In the genomic region with DNA sequence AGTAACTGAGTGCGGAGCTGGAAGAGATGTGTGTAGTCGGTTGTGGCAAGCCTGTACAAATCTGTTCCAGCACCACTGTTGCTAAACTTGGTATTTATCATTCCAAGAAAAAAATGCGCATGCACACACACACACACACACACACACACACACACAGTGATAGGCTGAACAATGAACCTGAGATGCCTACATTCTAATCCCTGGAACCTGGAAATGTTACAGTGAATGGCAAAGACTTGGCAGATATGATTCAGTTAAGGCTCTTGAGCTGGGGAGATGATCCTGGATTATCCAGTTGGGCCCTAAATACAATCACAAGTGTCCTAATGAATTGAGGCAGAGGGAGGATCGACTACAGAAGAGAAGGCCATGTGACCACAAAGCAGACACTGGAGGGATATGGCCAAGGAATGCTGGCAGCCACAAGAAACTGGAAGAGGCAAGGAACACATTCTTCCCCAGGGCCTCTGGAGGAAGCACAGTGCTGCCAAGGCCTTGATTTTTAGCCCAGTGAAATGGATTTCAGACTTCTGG, we compare ENCODE assay signal across 10 cellular contexts. TPM values are rescaled to one million over a fixed set of nuclear protein-coding genes. Genes with fewer than 3 reads are reported as not detected.
DNase-seq lines count a peak whose midpoint lies in the region; ATAC-seq, FAIRE-seq and TF ChIP-seq lines count a peak whose summit lies in the region.
"Had no signal": no experiment of that assay in that cellular context is flagged by ENCODE, and none has a peak within 500 bp of the region (broad histone marks: within the 10 kb centered on the region; RNA-seq: fewer than 3 reads in every experiment).

No MANE protein-coding gene starts in this region.

- no peak overlapping the region for H3K9ac ChIP-seq in kidney (ENCODE audit: low read length in 2 of 2)

- intact Hi-C loops in left lung (cut with DNase I) (no loop called here), aorta (cut with DNase I) (no loop called here), kidney (cut with DNase I) (no loop called here)

- H3K4me1 ChIP-seq in left lung (peaks cover 0 to 13% of the 10 kb centered on the region in 2 donors), aorta (ENCODE audit: control insufficient read depth in 1 of 2, insufficient read depth in 2 of 2, low read length in 2 of 2) (no peaks in the 10 kb centered on the region), kidney (ENCODE audit: control insufficient read depth in 1 of 2, insufficient read depth in 1 of 2, low read depth in 1 of 2, low read length in 2 of 2) (no peaks in the 10 kb centered on the region)

- no peak for TF ChIP-seq POLR2A in H54 (IDR thresholded peaks at IDR 0.05; ENCODE audit: low read depth, low read length)

- no peak overlapping the region for H3K4me3 ChIP-seq in left lung
- no peak overlapping the region for H3K4me3 ChIP-seq in aorta (ENCODE audit: low read length in 2 of 2)
- H3K4me3 ChIP-seq in kidney (ENCODE audit: low read length in 2 of 2) = no peak overlapping the region

- FAIRE-seq in kidney (lab: Jason Lieb, UNC) (no peak), H54 (lab: Jason Lieb, UNC) (no peak)
- FAIRE-seq: HepG2 had no signal

- DNase-seq in NCI-H82 (lab: John Stamatoyannopoulos, UW) (peak; percentile 95), dermis blood vessel endothelial cell (peak; percentile 17), left lung (peak in 1 of 2 donors; percentile 53), aorta (peak in 1 of 2 donors; percentile 67), kidney (no peak), H54 (ENCODE audit: insufficient read length, low spot score) (no peak), cerebellum (ENCODE audit: low spot score) (no peak)
- DNase-seq: NCI-H187, retina had no signal

- no peaks in the 10 kb centered on the region for H3K36me3 ChIP-seq in left lung
- H3K36me3 ChIP-seq in aorta (ENCODE audit: control insufficient read depth in 1 of 2, insufficient read depth in 2 of 2, low read length in 1 of 2) = no peaks in the 10 kb centered on the region
- H3K36me3 ChIP-seq in kidney (ENCODE audit: control insufficient read depth in 1 of 2, insufficient read depth in 2 of 2, low read length in 2 of 2) = no peaks in the 10 kb centered on the region

- peak; percentile 51 for ATAC-seq in left lung
- peak; percentile 88 for ATAC-seq in aorta (ENCODE audit: low FRiP score)
- ATAC-seq: HepG2 had no signal

- H3K27ac ChIP-seq in left lung = no peak overlapping the region
- peak overlapping the region in 1 of 2 donors; percentile 59 for H3K27ac ChIP-seq in aorta (ENCODE audit: low read depth in 1 of 2, low read length in 2 of 2)
- no peak overlapping the region for H3K27ac ChIP-seq in kidney (ENCODE audit: low read depth in 2 of 2, low read length in 2 of 2)

- peaks cover 0 to 2% of the 10 kb centered on the region in 2 donors for H3K9me3 ChIP-seq in left lung
- H3K9me3 ChIP-seq in aorta (ENCODE audit: control insufficient read depth, low read length) = no peaks in the 10 kb centered on the region
- H3K9me3 ChIP-seq in kidney (ENCODE audit: control insufficient read depth in 1 of 2, low read length in 2 of 2) = no peaks in the 10 kb centered on the region

- TF ChIP-seq CTCF in left lung (IDR thresholded peaks at IDR 0.05) (no peak), kidney (IDR thresholded peaks at IDR 0.05; ENCODE audit: borderline replicate concordance, extremely low read depth, insufficient read depth) (no peak)

- WGBS in aorta, 2 donors = 13 to 21% methylated on average over 4 of the region's 4 CpGs

- H3K27me3 ChIP-seq in left lung (no peaks in the 10 kb centered on the region), aorta (ENCODE audit: control insufficient read depth in 1 of 2, insufficient read depth in 2 of 2, low read length in 1 of 2) (no peaks in the 10 kb centered on the region)

RNA-seq across cellular contexts. Expression of gene LHFPL2, which starts 49.7 kb away (rescaled TPM):
- 64.1 and 67.7 TPM in 2 replicates for total RNA-seq in dermis blood vessel endothelial cell
- 10 to 100 TPM; 49.3 to 89.9 TPM for total RNA-seq in left lung
- total RNA-seq in aorta = 10 to 100 TPM; 38.6 to 43.1 TPM
- 10 to 100 TPM; 16.4 to 20.0 TPM for polyA plus RNA-seq in aorta
- 12.6 TPM for total RNA-seq in kidney
- polyA plus RNA-seq in kidney (ENCODE audit: insufficient read depth, low read depth, low replicate concordance) = 1.8 TPM
- 34.2 TPM for total RNA-seq in cerebellum

Comparison
In these comparisons a context has a peak if more than half of its experiments do, and no peak if none do; other contexts are left out.
1. DNase-seq: peak in NCI-H82 (single experiment) and dermis blood vessel endothelial cell (single experiment); none in kidney (single experiment), H54 (single experiment) and cerebellum (single experiment).